ENCODE assay signal across 8 cellular contexts in genomic region chr16:57185446-57185944, GRCh38. TPM values are rescaled to one million over a fixed set of nuclear protein-coding genes. Genes with fewer than 3 reads are reported as not detected.
DNase-seq lines count a peak whose midpoint lies in the region; ATAC-seq and TF ChIP-seq lines count a peak whose summit lies in the region.

No MANE protein-coding gene starts in this region.

- peaks cover 3% of the 10 kb centered on the region for H3K36me3 Mint-ChIP-seq in mesothelial cell of epicardium

- H3K4me3 Mint-ChIP-seq in mesothelial cell of epicardium: peak overlapping the region; percentile 95

- peak overlapping the region; percentile 50 for H3K9ac ChIP-seq in endocrine pancreas (ENCODE audit: control insufficient read depth, insufficient read depth, low read length)

- H3K27ac ChIP-seq in tibial nerve: peak overlapping the region; percentile 43 to 98 (median 92)

- peak; percentile 39 for ATAC-seq in GM18909 (IDR thresholded peaks at IDR 0.05; ENCODE audit: poor library complexity, unreplicated experiment)
- ATAC-seq in HG03103 (IDR thresholded peaks at IDR 0.05; ENCODE audit: low read depth, unreplicated experiment): peak; percentile 16

- no peak for TF ChIP-seq EP300 in tibial nerve (IDR thresholded peaks at IDR 0.05)

- in situ Hi-C loops in Caki2 (cut with HindIII; ENCODE audit: low pct_unique_long_range_greater_than_20kb, low sequenced_read_pairs): no loop called here

- peak overlapping the region; percentile 69 for H3K4me3 ChIP-seq in endocrine pancreas (ENCODE audit: control insufficient read depth, insufficient read depth, low read length)
- H3K4me3 ChIP-seq in tibial nerve: peak overlapping the region; percentile 63 to 100 (median 88)

- WGBS in tibial nerve, 2 donors: 0% methylated on average over 30 to 35 of the region's 37 CpGs

- no peaks in the 10 kb centered on the region for H3K27me3 Mint-ChIP-seq in mesothelial cell of epicardium (ENCODE audit: low read depth)

- H3K9me3 ChIP-seq in endocrine pancreas (ENCODE audit: control insufficient read depth, low read length) (no peaks in the 10 kb centered on the region), tibial nerve (no peaks in the 10 kb centered on the region)

- no peaks in the 10 kb centered on the region for H3K27me3 ChIP-seq in endocrine pancreas (ENCODE audit: control insufficient read depth, insufficient read depth, low read length)
- H3K27me3 ChIP-seq in tibial nerve: no peaks in the 10 kb centered on the region

- TF ChIP-seq POLR2A in tibial nerve (IDR thresholded peaks at IDR 0.05): no peak

- peaks cover 31% of the 10 kb centered on the region for H3K4me1 Mint-ChIP-seq in mesothelial cell of epicardium

- DNase-seq in Caki2 (ENCODE audit: low read depth): peak; percentile 50
- DNase-seq in T follicular helper cell (ENCODE audit: low read depth): peak; percentile 21
- DNase-seq in mesothelial cell of epicardium (ENCODE audit: low spot score in 2 of 2, unreplicated experiment in 2 of 2): peak in 1 of 2 experiments; percentile 48
- peak in 1 of 2 donors; percentile 64 for DNase-seq in tibial nerve (ENCODE audit: low spot score in 2 of 2)
- DNase-seq in NCI-H187 (lab: John Stamatoyannopoulos, UW): no peak

- H3K9me3 Mint-ChIP-seq in mesothelial cell of epicardium: peaks cover 4% of the 10 kb centered on the region

- H3K36me3 ChIP-seq in endocrine pancreas (ENCODE audit: control insufficient read depth, insufficient read depth, low read length): no peaks in the 10 kb centered on the region
- no peaks in the 10 kb centered on the region for H3K36me3 ChIP-seq in tibial nerve

- peak overlapping the region; percentile 97 for H3K27ac Mint-ChIP-seq in mesothelial cell of epicardium

- H3K4me1 ChIP-seq in endocrine pancreas (ENCODE audit: control insufficient read depth, insufficient read depth, low read length): peaks cover 10% of the 10 kb centered on the region
- H3K4me1 ChIP-seq in tibial nerve: peaks cover 0 to 47% (median 17%) of the 10 kb centered on the region in 4 donors

- TF ChIP-seq CTCF in mesothelial cell of epicardium (IDR thresholded peaks at IDR 0.05; ENCODE audit: unreplicated experiment) (no peak), tibial nerve (IDR thresholded peaks at IDR 0.05) (no peak)

RNA-seq across cellular contexts. Expression of gene PSME3IP1, which starts 0.3 kb away (rescaled TPM):
- 38.9 and 92.8 TPM in 2 replicates for total RNA-seq in Caki2 (2014; rRNA removed; shearing (Covaris generic); ENCODE audit: low replicate concordance)
- total RNA-seq in mesothelial cell of epicardium (105 to 112 TPM (median 107 TPM) in 3 replicates), tibial nerve (100 to 1,000 TPM in 1 of 4 donors, 10 to 100 TPM in 3; 58.4 to 100 (median 69.7) TPM)

RNA-seq across cellular contexts. Expression of gene RSPRY1, which starts 0.6 kb away (rescaled TPM):
- total RNA-seq in Caki2 (2014; rRNA removed; shearing (Covaris generic); ENCODE audit: low replicate concordance): 23.8 and 30.7 TPM in 2 replicates
- total RNA-seq in mesothelial cell of epicardium (43.8 to 50.7 TPM (median 44.0 TPM) in 3 replicates), tibial nerve (10 to 100 TPM; 20.4 to 28.5 (median 24.6) TPM)

RNA-seq across cellular contexts. Expression of gene ARL2BP, which starts 59.6 kb away (rescaled TPM):
- total RNA-seq in Caki2 (2014; rRNA removed; shearing (Covaris generic); ENCODE audit: low replicate concordance): 134 and 155 TPM in 2 replicates
- 34.4 to 38.2 TPM (median 35.9 TPM) in 3 replicates for total RNA-seq in mesothelial cell of epicardium
- total RNA-seq in tibial nerve: 10 to 100 TPM; 54.0 to 63.8 (median 55.5) TPM

Comparison
In these comparisons a context has a peak if more than half of its experiments do, and no peak if none do; other contexts are left out.
1. DNase-seq: peak in Caki2 (single experiment) and T follicular helper cell (single experiment); none in NCI-H187 (0 of 2).